17 cellular contexts compared by ENCODE assay signal in the genomic region with DNA sequence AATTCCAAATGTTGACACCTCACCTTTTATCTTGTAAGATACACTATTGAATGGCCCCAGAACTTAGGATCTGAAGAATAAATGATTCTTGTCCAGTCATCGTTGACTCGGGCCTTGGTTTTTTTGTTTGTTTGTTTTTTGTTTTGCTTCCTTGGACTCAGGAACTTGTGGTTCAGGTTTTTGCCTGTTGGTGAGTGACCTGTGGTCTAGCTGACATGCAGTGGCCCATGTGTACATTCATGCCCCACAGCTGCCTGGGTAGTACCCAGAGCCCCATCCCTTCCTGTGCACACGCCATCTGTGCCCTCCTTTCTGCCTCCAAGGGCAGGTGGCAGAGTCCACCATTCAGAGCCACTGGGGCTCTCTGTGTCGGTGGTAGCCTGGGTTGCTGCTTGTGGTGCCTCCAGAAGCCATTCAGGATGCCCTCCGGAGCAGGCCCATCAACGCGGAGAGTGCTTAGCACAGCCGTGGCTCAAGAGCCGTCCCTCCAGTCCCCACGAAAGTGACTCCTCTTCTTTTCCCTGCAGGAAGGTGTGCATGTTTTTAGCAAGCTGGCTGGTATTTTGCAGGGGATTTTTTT.
A peak's percentile ranks its signal among the peaks of the same experiment; 100 is the strongest.
DNase-seq lines count a peak whose midpoint lies in the region; TF ChIP-seq lines count a peak whose summit lies in the region.
"Had no signal": no experiment of that assay in that cellular context is flagged by ENCODE, and none has a peak within 500 bp of the region (broad histone marks: within the 10 kb centered on the region; RNA-seq: fewer than 3 reads in every experiment).

No MANE protein-coding gene starts in this region.

- DNase-seq in H4 (ENCODE audit: low spot score) (peak; percentile 27), M059J (ENCODE audit: low read depth) (peak; percentile 84), chondrocyte (ENCODE audit: low spot score) (peak; percentile 77), posterior vena cava (ENCODE audit: low spot score) (peak; percentile 60), DMS 273 (lab: John Stamatoyannopoulos, UW; ENCODE audit: unreplicated experiment) (no peak), GM19238 (ENCODE audit: insufficient read length, low spot score) (no peak), NCI-H1105 (lab: John Stamatoyannopoulos, UW) (no peak)
- DNase-seq: activated CD4-positive, alpha-beta T cell treated with anti-CD3 and anti-CD28 coated beads, Interleukin-2, amount 50 U/mL, for 1 hour; NCI-H1417; Right ventricle myocardium superior; stimulated activated CD4-positive, alpha-beta T cell treated with anti-CD3 and anti-CD28 coated beads, Interleukin-1b, Interleukin-23, amount 100 ng/mL, for 48 hours; stimulated activated naive CD4-positive, alpha-beta T cell; SW 1271; transverse colon had no signal

- H3K27me3 Mint-ChIP-seq in chondrocyte (ENCODE audit: low read depth): no peaks in the 10 kb centered on the region
- H3K27me3 Mint-ChIP-seq: B cell, progenitor cell of endocrine pancreas had no signal

- no peak overlapping the region for H3K4me3 Mint-ChIP-seq in chondrocyte (ENCODE audit: unreplicated experiment)
- H3K4me3 Mint-ChIP-seq: B cell, nephron had no signal

- no peak for TF ChIP-seq CTCF in chondrocyte (IDR thresholded peaks at IDR 0.05)

- intact Hi-C loops in posterior vena cava (cut with DNase I): loop anchor here in 1 of 2 donors (2.0 kb wide), 1 partner anchor 85 kb away; no protein-coding TSS in a partner anchor

- peak overlapping the region; percentile 93 for H3K27ac Mint-ChIP-seq in chondrocyte (ENCODE audit: unreplicated experiment)
- H3K27ac Mint-ChIP-seq: B cell, nephron, progenitor cell of endocrine pancreas had no signal

- H3K36me3 Mint-ChIP-seq in chondrocyte (ENCODE audit: low read depth): peaks cover 30% of the 10 kb centered on the region

- no peaks in the 10 kb centered on the region for H3K9me3 Mint-ChIP-seq in chondrocyte (ENCODE audit: low read depth)
- H3K9me3 Mint-ChIP-seq: nephron had no signal

- peaks cover 43% of the 10 kb centered on the region for H3K4me1 Mint-ChIP-seq in chondrocyte (ENCODE audit: low read depth)

Comparison
In these comparisons a context has a peak if more than half of its experiments do, and no peak if none do; other contexts are left out.
1. DNase-seq: peak in H4 (single experiment), M059J (single experiment), chondrocyte (single experiment) and posterior vena cava (single experiment); none in DMS 273 (single experiment), GM19238 (single experiment) and NCI-H1105 (single experiment).